In genomic region chr12:51721281-51721940, GRCh38 we compare ENCODE assay signal across 9 cellular contexts.
DNase-seq lines count a peak whose midpoint lies in the region; ATAC-seq, FAIRE-seq and TF ChIP-seq lines count a peak whose summit lies in the region.
"Had no signal": no experiment of that assay in that cellular context is flagged by ENCODE, and none has a peak within 500 bp of the region (broad histone marks: within the 10 kb centered on the region; RNA-seq: fewer than 3 reads in every experiment).

No MANE protein-coding gene starts in this region.

- H3K79me2 ChIP-seq in astrocyte (ENCODE audit: insufficient read depth, low read length) (no peaks in the 10 kb centered on the region), keratinocyte (ENCODE audit: control insufficient read depth, insufficient read depth, low read length) (no peaks in the 10 kb centered on the region)

- H3K4me1 Mint-ChIP-seq in astrocyte (ENCODE audit: low read depth, unreplicated experiment), result no peaks in the 10 kb centered on the region

- DNase-seq in T-helper 2 cell (peak in 4 of 5 experiments; percentile 9 to 39 (median 16)), astrocyte (ENCODE audit: low read depth) (peak; percentile 29), keratinocyte (ENCODE audit: low read depth, low spot score) (no peak), HEK293T (ENCODE audit: extremely low spot score) (no peak), NCI-H526 treated with DMSO at 0.1 percent for 48 hours (lab: John Stamatoyannopoulos, UW) (no peak)
- DNase-seq in stimulated activated CD8-positive, alpha-beta memory T cell treated with anti-CD3 and anti-CD28 coated beads, Interleukin-12 subunit alpha, Interleukin-12 subunit beta, amount 100 ng/mL, for 1 hour (ENCODE audit: low read depth), result peak; percentile 2

- H3K4me1 ChIP-seq in astrocyte (ENCODE audit: insufficient read depth, low read length), result peaks cover 2% of the 10 kb centered on the region
- no peaks in the 10 kb centered on the region for H3K4me1 ChIP-seq in keratinocyte (ENCODE audit: control insufficient read depth, extremely low read depth, insufficient read depth, low read length)

- H3K27me3 Mint-ChIP-seq in astrocyte (ENCODE audit: low read depth, unreplicated experiment), result peaks cover 3% of the 10 kb centered on the region

- ATAC-seq in GM21576 (IDR thresholded peaks at IDR 0.05; ENCODE audit: unreplicated experiment) (no peak), HG03469 (IDR thresholded peaks at IDR 0.05; ENCODE audit: unreplicated experiment) (no peak)

- H3K4me2 ChIP-seq in astrocyte (ENCODE audit: low read length), result peak overlapping the region; percentile 91
- H3K4me2 ChIP-seq in keratinocyte (ENCODE audit: control insufficient read depth, extremely low read depth, insufficient read depth, low read depth, low read length), result peak overlapping the region; percentile 6
- H3K4me2 ChIP-seq: KMS-11 had no signal

- H3K27ac ChIP-seq in astrocyte (ENCODE audit: low read depth, low read length) (no peak overlapping the region), keratinocyte (ENCODE audit: control insufficient read depth, insufficient read depth, low read length) (no peak overlapping the region)
- H3K27ac ChIP-seq: KMS-11 had no signal

- no peaks in the 10 kb centered on the region for H3K9me1 ChIP-seq in keratinocyte (ENCODE audit: control insufficient read depth, extremely low read depth, insufficient read depth, low read length)

- H3K9ac ChIP-seq in astrocyte (ENCODE audit: low read length) (peak overlapping the region; percentile 50), keratinocyte (ENCODE audit: control insufficient read depth, extremely low read depth, insufficient read depth, low read length) (no peak overlapping the region)
- H3K9ac ChIP-seq: KMS-11 had no signal

- POLR2A ChIA-PET in HEK293T (lab: Yijun Ruan, JAX), result no interaction called here

- no peaks in the 10 kb centered on the region for H3K27me3 ChIP-seq in astrocyte (ENCODE audit: insufficient read depth, low read length)
- peaks cover 13% of the 10 kb centered on the region for H3K27me3 ChIP-seq in keratinocyte (ENCODE audit: control insufficient read depth, extremely low read depth, insufficient read depth, low read length)

- no peaks in the 10 kb centered on the region for H3K9me3 Mint-ChIP-seq in astrocyte (ENCODE audit: unreplicated experiment)

- H3K4me3 ChIP-seq in astrocyte (ENCODE audit: insufficient read depth, low read depth, low read length) (peak overlapping the region; percentile 45), keratinocyte (ENCODE audit: control insufficient read depth in 2 of 3, extremely low read depth in 1 of 3, insufficient read depth in 2 of 3, low read depth in 1 of 3, low read length in 3 of 3) (no peak overlapping the region)

- peaks cover 5% of the 10 kb centered on the region for H4K20me1 ChIP-seq in astrocyte (ENCODE audit: insufficient read depth, low read length)
- no peaks in the 10 kb centered on the region for H4K20me1 ChIP-seq in keratinocyte (ENCODE audit: control insufficient read depth, extremely low read depth, insufficient read depth, low read length)

- H3K36me3 ChIP-seq in astrocyte (ENCODE audit: insufficient read depth, low read length) (no peaks in the 10 kb centered on the region), keratinocyte (ENCODE audit: control insufficient read depth in 2 of 2, extremely low read depth in 1 of 2, insufficient read depth in 2 of 2, low read length in 2 of 2) (no peaks in the 10 kb centered on the region)

- peaks cover 7% of the 10 kb centered on the region for H3K36me3 Mint-ChIP-seq in astrocyte (ENCODE audit: low read depth, unreplicated experiment)

- TF ChIP-seq CTCF in astrocyte (IDR thresholded peaks at IDR 0.05; ENCODE audit: insufficient read depth, low read depth, low read length), result no peak
- no peak for TF ChIP-seq CTCF in keratinocyte (optimal IDR thresholded peaks at IDR 0.05 in 1 of 3, IDR thresholded peaks at IDR 0.05 in 1 of 3, conservative IDR thresholded peaks at IDR 0.05 in 1 of 3; ENCODE audit: extremely low read depth in 1 of 3, insufficient read depth in 2 of 3, low read length in 3 of 3)

- no peak for FAIRE-seq in astrocyte (lab: Jason Lieb, UNC)
- no peak for FAIRE-seq in keratinocyte (lab: Jason Lieb, UNC)

- dilution Hi-C loops in keratinocyte (cut with MboI; ENCODE audit: extremely low pct_ligation_motif_present, low sequenced_read_pairs), result no loop called here

- H3K27ac Mint-ChIP-seq in astrocyte (ENCODE audit: unreplicated experiment), result no peak overlapping the region

- H3K9me3 ChIP-seq in astrocyte (ENCODE audit: insufficient read depth, low read depth, low read length), result no peaks in the 10 kb centered on the region
- no peaks in the 10 kb centered on the region for H3K9me3 ChIP-seq in keratinocyte (ENCODE audit: control insufficient read depth, low read depth, low read length)

- peak overlapping the region; percentile 91 for H2AFZ ChIP-seq in astrocyte (ENCODE audit: low read depth, low read length)
- no peak overlapping the region for H2AFZ ChIP-seq in keratinocyte (ENCODE audit: control insufficient read depth, low read length)

- no peak overlapping the region for H3K4me3 Mint-ChIP-seq in astrocyte (ENCODE audit: unreplicated experiment)

- CTCF ChIA-PET in HEK293T (lab: Yijun Ruan, JAX), result no interaction called here

TF ChIP-seq in HEK293T, 16 proteins besides CTCF, POLR2A, EP300 and RAD21:
- TF ChIP-seq HDGF (IDR thresholded peaks at IDR 0.05; ENCODE audit: borderline replicate concordance) (no peak), TARDBP (IDR thresholded peaks at IDR 0.05) (no peak), ELF4 (IDR thresholded peaks at IDR 0.05) (no peak), ARNT (IDR thresholded peaks at IDR 0.05) (no peak), FOXM1 (IDR thresholded peaks at IDR 0.05; ENCODE audit: borderline replicate concordance) (no peak), CTBP1 (IDR thresholded peaks at IDR 0.05; ENCODE audit: borderline replicate concordance) (no peak), ZNF384 (IDR thresholded peaks at IDR 0.05) (no peak), SUZ12 (IDR thresholded peaks at IDR 0.05) (no peak), L3MBTL2 (conservative IDR thresholded peaks at IDR 0.05) (no peak), FOXK2 (IDR thresholded peaks at IDR 0.05) (no peak), SP1 (IDR thresholded peaks at IDR 0.05) (no peak), BHLHE40 (IDR thresholded peaks at IDR 0.05; ENCODE audit: borderline replicate concordance) (no peak), LEF1 (IDR thresholded peaks at IDR 0.05; ENCODE audit: borderline replicate concordance) (no peak), FOXA1 (IDR thresholded peaks at IDR 0.05) (no peak), PKNOX1 (IDR thresholded peaks at IDR 0.05) (no peak), NFRKB (IDR thresholded peaks at IDR 0.05) (no peak)

Comparison
In these comparisons a context has a peak if more than half of its experiments do, and no peak if none do; other contexts are left out.
1. DNase-seq: peak in T-helper 2 cell (4 of 5), astrocyte (single experiment) and stimulated activated CD8-positive, alpha-beta memory T cell treated with anti-CD3 and anti-CD28 coated beads, Interleukin-12 subunit alpha, Interleukin-12 subunit beta, amount 100 ng/mL, for 1 hour (single experiment); none in keratinocyte (single experiment), HEK293T (single experiment) and NCI-H526 treated with DMSO at 0.1 percent for 48 hours (single experiment).